Comparison of ENCODE assay signal across 24 cellular contexts in the genomic region with DNA sequence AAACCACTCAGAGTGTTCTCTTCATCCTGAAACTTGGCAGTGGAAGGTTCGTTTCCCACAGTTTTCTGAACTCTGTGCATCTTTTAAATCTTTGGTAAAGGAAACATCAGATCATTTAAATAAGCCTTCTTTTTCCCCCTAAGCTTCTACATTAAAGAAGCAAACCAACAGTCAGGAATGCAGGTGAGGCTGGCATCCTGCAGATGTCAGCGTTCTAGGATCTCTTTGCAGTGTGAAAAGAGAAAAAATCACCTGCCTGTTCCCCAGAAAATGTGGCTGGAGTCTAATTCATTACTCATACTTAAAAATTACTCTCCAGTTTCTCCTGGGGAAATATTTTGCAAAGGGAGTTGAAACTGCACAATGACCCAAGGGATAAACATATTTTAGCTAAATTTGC.
DNase-seq lines count a peak whose midpoint lies in the region; ATAC-seq, FAIRE-seq and TF ChIP-seq lines count a peak whose summit lies in the region.
"Had no signal": no experiment of that assay in that cellular context is flagged by ENCODE, and none has a peak within 500 bp of the region (broad histone marks: within the 10 kb centered on the region; RNA-seq: fewer than 3 reads in every experiment).

No MANE protein-coding gene starts in this region.

- intact Hi-C loops in PC-3 (cut with micrococcal nuclease), result no loop called here

- no peaks in the 10 kb centered on the region for H3K9me2 ChIP-seq in PC-3 (replicated peaks; ENCODE audit: low read length)

- H3K9ac ChIP-seq in PC-3 (ENCODE audit: low read length), result no peak overlapping the region
- H3K9ac ChIP-seq in keratinocyte (ENCODE audit: control insufficient read depth, extremely low read depth, insufficient read depth, low read length), result no peak overlapping the region

- no peaks in the 10 kb centered on the region for H3K27me3 ChIP-seq in PC-3 (ENCODE audit: low read length)
- H3K27me3 ChIP-seq in keratinocyte (ENCODE audit: control insufficient read depth, extremely low read depth, insufficient read depth, low read length), result no peaks in the 10 kb centered on the region
- H3K27me3 ChIP-seq: cardiac muscle cell, colonic mucosa, uterus had no signal

- H3K9me3 ChIP-seq in PC-3 (ENCODE audit: low read length), result no peaks in the 10 kb centered on the region
- H3K9me3 ChIP-seq in keratinocyte (ENCODE audit: control insufficient read depth, low read depth, low read length), result no peaks in the 10 kb centered on the region
- H3K9me3 ChIP-seq: colonic mucosa, esophagus muscularis mucosa, thoracic aorta, uterus had no signal

- POLR2A ChIA-PET in PC-3 (lab: Charles Lee; ENCODE audit: unreplicated experiment), result no interaction called here

- BruUV-seq in PC-3 (replicated peaks; lab: Mats Ljungman, UMichigan), result no TSS peak

- TF ChIP-seq POLR2A in GM12891 (IDR thresholded peaks at IDR 0.05; ENCODE audit: low read depth, low read length), result no peak

- H3K79me2 ChIP-seq in PC-3 (ENCODE audit: low read length) (no peaks in the 10 kb centered on the region), keratinocyte (ENCODE audit: control insufficient read depth, insufficient read depth, low read length) (no peaks in the 10 kb centered on the region)

- no peaks in the 10 kb centered on the region for H3F3A ChIP-seq in PC-3 (ENCODE audit: low read length, unreplicated experiment)

- dilution Hi-C loops in keratinocyte (cut with MboI; ENCODE audit: extremely low pct_ligation_motif_present, low sequenced_read_pairs), result no loop called here

- ATAC-seq in PC-3 (0 out of 2 replicates have a peak, but pooled peaks have one; percentile 43), HG03095 (IDR thresholded peaks at IDR 0.05; ENCODE audit: unreplicated experiment) (no peak)
- ATAC-seq: activated naive CD4-positive, alpha-beta T cell treated with anti-CD3 and anti-CD28 coated beads, Interleukin-2, amount 50 U/mL, for 72 hours; effector memory CD8-positive, alpha-beta T cell; stimulated activated naive CD8-positive, alpha-beta T cell treated with anti-CD3 and anti-CD28 coated beads, Interleukin-15, Interleukin-2, amounts not matched to agents 100 U/mL and 50 U/mL, for 24 hours had no signal

- no peak for DNase-seq in D721Med (ENCODE audit: insufficient read length, low spot score)
- peak; percentile 7 for DNase-seq in DMS53 treated with DMSO at 0.1 percent for 48 hours (lab: John Stamatoyannopoulos, UW; ENCODE audit: unreplicated experiment)
- DNase-seq in PC-3, result peak; percentile 42
- DNase-seq in keratinocyte (ENCODE audit: low read depth, low spot score), result no peak
- no peak for DNase-seq in ecto neural progenitor cell (ENCODE audit: low spot score)
- DNase-seq in GM12891 (ENCODE audit: insufficient read length, low spot score), result no peak
- DNase-seq: activated CD4-positive, alpha-beta memory T cell treated with anti-CD3 and anti-CD28 coated beads, Interleukin-2, amount 10 ng/mL, durations not matched to agents 7 days and 5 days; activated CD4-positive, CD25-positive, alpha-beta regulatory T cell; aorta; colonic mucosa; effector memory CD8-positive, alpha-beta T cell; foreskin melanocyte; NCI-H1092 treated with DMSO at 0.1 percent for 48 hours; NCI-H2029; NCI-H446; stimulated activated naive CD8-positive, alpha-beta T cell treated with anti-CD3 and anti-CD28 coated beads, Interleukin-15, Interleukin-2, amounts not matched to agents 100 U/mL and 50 U/mL, for 24 hours; SW 1271; T-helper 9 cell; uterus had no signal

- CTCF ChIA-PET in PC-3 (lab: Charles Lee), result no interaction called here

- no peaks in the 10 kb centered on the region for H3K9me1 ChIP-seq in keratinocyte (ENCODE audit: control insufficient read depth, extremely low read depth, insufficient read depth, low read length)

- H4K20me1 ChIP-seq in PC-3 (ENCODE audit: low read length), result no peaks in the 10 kb centered on the region
- no peaks in the 10 kb centered on the region for H4K20me1 ChIP-seq in keratinocyte (ENCODE audit: control insufficient read depth, extremely low read depth, insufficient read depth, low read length)

- H3K4me3 ChIP-seq in PC-3 (ENCODE audit: low read length) (no peak overlapping the region), keratinocyte (ENCODE audit: control insufficient read depth in 2 of 3, extremely low read depth in 1 of 3, insufficient read depth in 2 of 3, low read depth in 1 of 3, low read length in 3 of 3) (no peak overlapping the region)
- H3K4me3 ChIP-seq: cardiac muscle cell, colonic mucosa, esophagus muscularis mucosa, thoracic aorta, uterus had no signal

- H3K36me3 ChIP-seq in PC-3 (ENCODE audit: low read depth, low read length) (no peaks in the 10 kb centered on the region), keratinocyte (ENCODE audit: control insufficient read depth in 2 of 2, extremely low read depth in 1 of 2, insufficient read depth in 2 of 2, low read length in 2 of 2) (no peaks in the 10 kb centered on the region)
- H3K36me3 ChIP-seq: cardiac muscle cell, colonic mucosa, esophagus muscularis mucosa, thoracic aorta, uterus had no signal

- no peak for TF ChIP-seq CTCF in D721Med (IDR thresholded peaks at IDR 0.05; ENCODE audit: insufficient read depth, missing control alignments)
- TF ChIP-seq CTCF in PC-3 (conservative IDR thresholded peaks at IDR 0.05; ENCODE audit: low read depth, low read length), result peak; percentile 45
- TF ChIP-seq CTCF in keratinocyte (optimal IDR thresholded peaks at IDR 0.05 in 1 of 3, IDR thresholded peaks at IDR 0.05 in 1 of 3, conservative IDR thresholded peaks at IDR 0.05 in 1 of 3; ENCODE audit: extremely low read depth in 1 of 3, insufficient read depth in 2 of 3, low read length in 3 of 3), result peak in 2 of 3 experiments; percentile 17 to 18

- H3K27ac ChIP-seq in PC-3 (ENCODE audit: low read length) (no peak overlapping the region), keratinocyte (ENCODE audit: control insufficient read depth, insufficient read depth, low read length) (no peak overlapping the region)
- H3K27ac ChIP-seq: cardiac muscle cell, colonic mucosa, esophagus muscularis mucosa, thoracic aorta, uterus had no signal

- H3K4me2 ChIP-seq in PC-3 (ENCODE audit: low read length), result no peak overlapping the region
- H3K4me2 ChIP-seq in keratinocyte (ENCODE audit: control insufficient read depth, extremely low read depth, insufficient read depth, low read depth, low read length), result no peak overlapping the region

- H3K4me1 ChIP-seq in PC-3 (ENCODE audit: insufficient read depth, low read length), result no peaks in the 10 kb centered on the region; the same call in 1 of the 2 replicates
- no peaks in the 10 kb centered on the region for H3K4me1 ChIP-seq in keratinocyte (ENCODE audit: control insufficient read depth, extremely low read depth, insufficient read depth, low read length)
- H3K4me1 ChIP-seq: colonic mucosa, uterus had no signal

- peak; percentile 77 for FAIRE-seq in D721Med (lab: Jason Lieb, UNC)
- no peak for FAIRE-seq in keratinocyte (lab: Jason Lieb, UNC)
- FAIRE-seq in GM12891 (lab: Jason Lieb, UNC), result no peak

- H2AFZ ChIP-seq in PC-3 (ENCODE audit: low read length) (no peak overlapping the region), keratinocyte (ENCODE audit: control insufficient read depth, low read length) (no peak overlapping the region)

TF ChIP-seq in GM12891, 5 proteins besides CTCF, POLR2A, EP300 and RAD21:
- TF ChIP-seq POU2F2 (IDR thresholded peaks at IDR 0.05; ENCODE audit: low read depth, low read length) (no peak), PAX5 (IDR thresholded peaks at IDR 0.05; ENCODE audit: insufficient read depth, low read length, severe bottlenecking) (no peak), TAF1 (IDR thresholded peaks at IDR 0.05; ENCODE audit: low read depth, low read length) (no peak), POLR2AphosphoS5 (IDR thresholded peaks at IDR 0.05; ENCODE audit: low read depth, low read length) (no peak), SPI1 (IDR thresholded peaks at IDR 0.05; ENCODE audit: low read depth, low read length) (no peak)

Comparison
In these comparisons a context has a peak if more than half of its experiments do, and no peak if none do; other contexts are left out.
1. DNase-seq: peak in DMS53 treated with DMSO at 0.1 percent for 48 hours (single experiment) and PC-3 (single experiment); none in D721Med (single experiment), keratinocyte (single experiment), ecto neural progenitor cell (single experiment) and GM12891 (single experiment).